In the genomic region with DNA sequence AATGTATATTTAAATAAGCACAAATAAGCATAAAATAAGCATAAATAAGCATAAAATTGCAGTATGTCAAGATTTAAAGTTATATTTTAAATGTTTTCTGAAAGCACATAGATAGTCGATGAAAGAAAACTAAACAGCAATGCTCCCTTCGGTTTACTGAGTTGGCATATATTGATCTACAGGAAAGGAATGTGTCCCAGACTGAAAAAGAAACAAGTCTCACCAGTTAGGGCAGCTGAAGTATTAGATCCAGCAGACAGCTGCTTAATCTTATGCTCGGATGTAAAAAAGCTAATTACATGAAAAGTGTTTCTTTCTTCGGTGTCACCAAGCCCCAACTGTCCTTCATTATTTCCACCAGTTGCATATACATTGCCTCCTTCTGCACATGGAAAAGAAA, we compare ENCODE assay signal across 30 cellular contexts. TPM values are rescaled to one million over a fixed set of nuclear protein-coding genes. Genes with fewer than 3 reads are reported as not detected.
"Had no signal": no experiment of that assay in that cellular context is flagged by ENCODE, and none has a peak within 500 bp of the region (broad histone marks: within the 10 kb centered on the region; RNA-seq: fewer than 3 reads in every experiment).

No MANE protein-coding gene starts in this region.

- H3K36me3 Mint-ChIP-seq: activated naive CD4-positive, alpha-beta T cell treated with anti-CD3 and anti-CD28 coated beads, Interleukin-2, amount 10 ng/mL, durations not matched to agents 7 days and 5 days had no signal

- H3K9me3 ChIP-seq: ascending aorta, gastroesophageal sphincter, ovary, psoas muscle, testis, transverse colon had no signal

- H3K27me3 Mint-ChIP-seq: activated CD4-positive, alpha-beta T cell treated with anti-CD3 and anti-CD28 coated beads for 36 hours; activated naive CD4-positive, alpha-beta T cell treated with anti-CD3 and anti-CD28 coated beads, Interleukin-2, amount 10 ng/mL, durations not matched to agents 7 days and 5 days; activated naive CD8-positive, alpha-beta T cell treated with anti-CD3 and anti-CD28 coated beads, Interleukin-2, amount 10 ng/mL, durations not matched to agents 7 days and 5 days; effector memory CD8-positive, alpha-beta T cell; memory B cell had no signal

- H3K9me3 Mint-ChIP-seq: activated naive CD4-positive, alpha-beta T cell treated with anti-CD3 and anti-CD28 coated beads, Interleukin-2, amount 10 ng/mL, durations not matched to agents 7 days and 5 days; activated naive CD8-positive, alpha-beta T cell treated with anti-CD3 and anti-CD28 coated beads, Interleukin-2, amount 10 ng/mL, durations not matched to agents 7 days and 5 days; effector memory CD8-positive, alpha-beta T cell; memory B cell; nephron had no signal

- H3K27me3 ChIP-seq: ascending aorta, gastroesophageal sphincter, hepatocyte, ovary, testis, transverse colon had no signal

- H3K4me3 ChIP-seq: ascending aorta, gastroesophageal sphincter, hepatocyte, ovary, psoas muscle, testis, transverse colon had no signal

- DNase-seq: activated CD4-positive, alpha-beta T cell treated with anti-CD3 and anti-CD28 coated beads for 36 hours; activated CD4-positive, alpha-beta T cell treated with anti-CD3 and anti-CD28 coated beads, Interleukin-2, amount 50 U/mL, for 4 hours; activated CD4-positive, CD25-positive, alpha-beta regulatory T cell; activated effector memory CD4-positive, alpha-beta T cell treated with anti-CD3 and anti-CD28 coated beads, Interleukin-2, amount 50 U/mL, for 16 hours; activated naive CD4-positive, alpha-beta T cell treated with anti-CD3 and anti-CD28 coated beads, Interleukin-2, amount 10 ng/mL, durations not matched to agents 7 days and 5 days; activated naive CD8-positive, alpha-beta T cell treated with anti-CD3 and anti-CD28 coated beads, Interleukin-2, amount 10 ng/mL, durations not matched to agents 7 days and 5 days; activated T-cell treated with anti-CD3 and anti-CD28 coated beads for 4 hours; caudate nucleus; cortex of kidney; effector memory CD8-positive, alpha-beta T cell; islet precursor cell; left cardiac atrium; ovary; psoas muscle; stimulated activated CD4-positive, alpha-beta T cell treated with anti-CD3 and anti-CD28 coated beads, Interleukin-12 subunit alpha, Interleukin-12 subunit beta, amount 100 ng/mL, for 4 hours; stimulated activated CD4-positive, alpha-beta T cell treated with anti-CD3 and anti-CD28 coated beads, Interleukin-4, amount 100 ng/mL, for 1 hour; stimulated activated naive CD8-positive, alpha-beta T cell treated with anti-CD3 and anti-CD28 coated beads, Interleukin-15, Interleukin-2, amounts not matched to agents 100 U/mL and 50 U/mL, for 24 hours; testis; transverse colon had no signal

- H3K4me3 Mint-ChIP-seq: activated CD4-positive, alpha-beta T cell treated with anti-CD3 and anti-CD28 coated beads for 36 hours; activated naive CD4-positive, alpha-beta T cell treated with anti-CD3 and anti-CD28 coated beads, Interleukin-2, amount 10 ng/mL, durations not matched to agents 7 days and 5 days; activated naive CD8-positive, alpha-beta T cell treated with anti-CD3 and anti-CD28 coated beads, Interleukin-2, amount 10 ng/mL, durations not matched to agents 7 days and 5 days; effector memory CD8-positive, alpha-beta T cell; memory B cell; nephron had no signal

- H3K4me1 ChIP-seq: ascending aorta, gastroesophageal sphincter, psoas muscle, testis, transverse colon had no signal

- H3K27ac ChIP-seq: ascending aorta, gastroesophageal sphincter, hepatocyte, ovary, psoas muscle, testis, transverse colon had no signal

- H3K27ac Mint-ChIP-seq: activated CD4-positive, alpha-beta T cell treated with anti-CD3 and anti-CD28 coated beads for 36 hours; activated naive CD4-positive, alpha-beta T cell treated with anti-CD3 and anti-CD28 coated beads, Interleukin-2, amount 10 ng/mL, durations not matched to agents 7 days and 5 days; activated naive CD8-positive, alpha-beta T cell treated with anti-CD3 and anti-CD28 coated beads, Interleukin-2, amount 10 ng/mL, durations not matched to agents 7 days and 5 days; effector memory CD8-positive, alpha-beta T cell; memory B cell had no signal

- H3K79me2 ChIP-seq: hepatocyte had no signal

- H3K36me3 ChIP-seq: ascending aorta, ovary, transverse colon had no signal

- H3K4me2 ChIP-seq: hepatocyte had no signal

- H2AFZ ChIP-seq: hepatocyte had no signal

- H3K4me1 Mint-ChIP-seq: activated CD4-positive, alpha-beta T cell treated with anti-CD3 and anti-CD28 coated beads for 36 hours; activated naive CD4-positive, alpha-beta T cell treated with anti-CD3 and anti-CD28 coated beads, Interleukin-2, amount 10 ng/mL, durations not matched to agents 7 days and 5 days; activated naive CD8-positive, alpha-beta T cell treated with anti-CD3 and anti-CD28 coated beads, Interleukin-2, amount 10 ng/mL, durations not matched to agents 7 days and 5 days; memory B cell had no signal

RNA-seq across cellular contexts. Expression of a gene that starts 33.8 kb away (rescaled TPM):
- total RNA-seq: activated CD4-positive, alpha-beta T cell treated with anti-CD3 and anti-CD28 coated beads for 36 hours; activated naive CD8-positive, alpha-beta T cell treated with anti-CD3 and anti-CD28 coated beads, Interleukin-2, amount 10 ng/mL, durations not matched to agents 7 days and 5 days; chondrocyte; fibroblast of lung; fibroblast of villous mesenchyme; lower leg skin; skeletal muscle tissue; T-helper 1 cell treated with Interleukin-12 subunit alpha and Interleukin-12 subunit beta and Interleukin-4 antibody, amounts not matched to agents 30 ng/mL and 1 ng/mL, for 36 hours had no signal
- polyA plus RNA-seq: fibroblast of lung had no signal
